ENCODE assay signal across 8 cellular contexts in the genomic region with DNA sequence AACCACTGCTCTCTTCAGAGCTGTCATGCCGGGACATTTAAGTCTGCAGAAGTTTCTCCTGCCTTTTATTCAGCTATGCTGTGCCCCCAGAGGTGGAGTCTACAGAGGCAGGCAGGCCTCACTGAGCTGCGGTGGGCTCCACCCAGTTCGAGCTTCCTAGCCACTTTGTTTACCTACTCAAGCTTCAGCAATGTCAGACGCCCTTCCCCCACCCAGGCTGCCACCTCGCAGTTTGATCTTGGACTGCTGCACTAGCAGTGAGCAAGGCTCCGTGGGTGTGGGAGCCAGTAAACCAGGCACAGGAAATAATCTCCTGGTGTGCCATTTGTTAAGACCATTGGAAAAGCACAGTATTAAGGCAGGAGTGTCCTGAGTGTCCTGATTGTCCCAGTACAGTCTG. TPM values are rescaled to one million over a fixed set of nuclear protein-coding genes. Genes with fewer than 3 reads are reported as not detected.
DNase-seq lines count a peak whose midpoint lies in the region; ATAC-seq and TF ChIP-seq lines count a peak whose summit lies in the region.
"Not testable (repeated sequence)": the region's sequence is repeated elsewhere in the genome, so short reads cannot be mapped to it uniquely, and the experiment has no call there.

No MANE protein-coding gene starts in this region.

- H3K27me3 ChIP-seq in CD8-positive, alpha-beta T cell (ENCODE audit: insufficient read depth, low read length); H9 (ENCODE audit: insufficient read depth, low read length): not testable (repeated sequence)

- H3K23me2 ChIP-seq in H9 (ENCODE audit: insufficient read length, low read depth, low read length, poor library complexity, severe bottlenecking) = not testable (repeated sequence)

- not testable (repeated sequence) for H2AK5ac ChIP-seq in H9 (ENCODE audit: insufficient read length, low read length)

- POLR2A ChIA-PET in CD8-positive, alpha-beta T cell (lab: Charles Lee); activated CD4-positive, alpha-beta T cell treated with anti-CD3 and anti-CD28 coated beads, Interleukin-2, amount 10 ng/mL, durations not matched to agents 7 days and 5 days (lab: Charles Lee): not testable (repeated sequence)

- not testable (repeated sequence) for H3K27ac ChIP-seq in CD8-positive, alpha-beta T cell (ENCODE audit: low read depth, low read length); H9 (ENCODE audit: insufficient read length, low read depth, low read length)

- H3K4me3 ChIP-seq in CD8-positive, alpha-beta T cell (ENCODE audit: low read depth, low read length); fibroblast of villous mesenchyme (ENCODE audit: low read depth, low read length): not testable (repeated sequence)

- not testable (repeated sequence) for H3K79me2 ChIP-seq in H9 (ENCODE audit: insufficient read depth, low read length)

- H2BK15ac ChIP-seq in H9 (ENCODE audit: low read depth, low read length) = not testable (repeated sequence)

- CTCF ChIA-PET in CD8-positive, alpha-beta T cell (lab: Charles Lee); activated CD4-positive, alpha-beta T cell treated with anti-CD3 and anti-CD28 coated beads, Interleukin-2, amount 10 ng/mL, durations not matched to agents 7 days and 5 days (lab: Charles Lee): not testable (repeated sequence)

- H2AFZ ChIP-seq in H9 (ENCODE audit: low read length) = not testable (repeated sequence)

- H3K56ac ChIP-seq in H9 (ENCODE audit: insufficient read length, low read depth, low read length) = not testable (repeated sequence)

- TF ChIP-seq CTCF in CD8-positive, alpha-beta T cell (IDR thresholded peaks at IDR 0.05); H9 (conservative IDR thresholded peaks at IDR 0.05); fibroblast of villous mesenchyme (IDR thresholded peaks at IDR 0.05; ENCODE audit: insufficient read depth, low read depth, low read length); nephron progenitor cell (IDR thresholded peaks at IDR 0.05): not testable (repeated sequence)

- not testable (repeated sequence) for H3K36me3 ChIP-seq in CD8-positive, alpha-beta T cell (ENCODE audit: insufficient read depth, low read length)

- H3K14ac ChIP-seq in H9 (ENCODE audit: insufficient read depth, low read length) = not testable (repeated sequence)

- not testable (repeated sequence) for H3K18ac ChIP-seq in H9 (ENCODE audit: insufficient read length, low read depth, low read length)

- not testable (repeated sequence) for H2BK120ac ChIP-seq in H9 (ENCODE audit: low read depth, low read length, poor library complexity, severe bottlenecking)

- intact Hi-C loops in CD8-positive, alpha-beta T cell (cut with DNase I, micrococcal nuclease) = not testable (repeated sequence)

- H3K4me3 Mint-ChIP-seq in CD8-positive, alpha-beta T cell = peak overlapping the region; percentile 22
- H3K4me3 Mint-ChIP-seq in H9; activated CD4-positive, alpha-beta T cell treated with anti-CD3 and anti-CD28 coated beads, Interleukin-2, amount 10 ng/mL, durations not matched to agents 7 days and 5 days; nephron progenitor cell: not testable (repeated sequence)

- not testable (repeated sequence) for H3K4me1 ChIP-seq in CD8-positive, alpha-beta T cell (ENCODE audit: insufficient read depth, low read length); H9 (ENCODE audit: insufficient read depth, low read length)

- H3K4ac ChIP-seq in H9 (ENCODE audit: low read depth, low read length) = not testable (repeated sequence)

- not testable (repeated sequence) for H3T11ph ChIP-seq in H9 (ENCODE audit: low read length)

- not testable (repeated sequence) for H4K91ac ChIP-seq in H9 (ENCODE audit: insufficient read length, low read depth, low read length)

- not testable (repeated sequence) for H3K9me3 Mint-ChIP-seq in CD8-positive, alpha-beta T cell; activated CD4-positive, alpha-beta T cell treated with anti-CD3 and anti-CD28 coated beads, Interleukin-2, amount 10 ng/mL, durations not matched to agents 7 days and 5 days
- H3K9me3 Mint-ChIP-seq in H9 (peaks cover 76 to 78% of the 10 kb centered on the region in 2 experiments), nephron progenitor cell (peaks cover 66% of the 10 kb centered on the region)

- not testable (repeated sequence) for H3K79me1 ChIP-seq in H9 (ENCODE audit: insufficient read depth, low read depth, low read length, poor library complexity, severe bottlenecking)

- H4K8ac ChIP-seq in H9 (replicated peaks; ENCODE audit: insufficient read length, low read depth, low read length) = not testable (repeated sequence)

- H3K36me3 Mint-ChIP-seq in CD8-positive, alpha-beta T cell = peaks cover 59% of the 10 kb centered on the region
- not testable (repeated sequence) for H3K36me3 Mint-ChIP-seq in H9 (ENCODE audit: insufficient read depth in 1 of 3, low read depth in 3 of 3)
- peaks cover 21% of the 10 kb centered on the region for H3K36me3 Mint-ChIP-seq in activated CD4-positive, alpha-beta T cell treated with anti-CD3 and anti-CD28 coated beads, Interleukin-2, amount 10 ng/mL, durations not matched to agents 7 days and 5 days (ENCODE audit: low read depth)
- H3K36me3 Mint-ChIP-seq in nephron progenitor cell (ENCODE audit: low read depth) = peaks cover 40% of the 10 kb centered on the region

- not testable (repeated sequence) for H4K20me1 ChIP-seq in H9 (ENCODE audit: control insufficient read depth, insufficient read depth, insufficient read length)

- no CpG with 5 or more reads among the region's 6 CpGs for WGBS in H9 (ENCODE audit: extremely low coverage, insufficient read length, low lambda C conversion rate)

- not testable (repeated sequence) for DNase-seq in CD8-positive, alpha-beta T cell
- DNase-seq in H9 (peak; percentile 30), NCI-H748 (lab: John Stamatoyannopoulos, UW; ENCODE audit: unreplicated experiment) (peak; percentile 2), fibroblast of villous mesenchyme (ENCODE audit: low read depth) (peak; percentile 20), left kidney (ENCODE audit: low read depth, low spot score) (peak; percentile 12), nephron progenitor cell (peak; percentile 12)
- DNase-seq in activated CD4-positive, alpha-beta T cell treated with anti-CD3 and anti-CD28 coated beads, Interleukin-2, amount 10 ng/mL, durations not matched to agents 7 days and 5 days = peak; percentile 6
- peak; percentile 1 for DNase-seq in stimulated activated CD4-positive, alpha-beta T cell treated with anti-CD3 and anti-CD28 coated beads, Interleukin-4, amount 100 ng/mL, for 1 hour

- not testable (repeated sequence) for H3K9ac ChIP-seq in H9 (ENCODE audit: extremely low read depth, insufficient read length, low read length)

- H2BK12ac ChIP-seq in H9 (ENCODE audit: insufficient read length, low read depth, low read length) = not testable (repeated sequence)

- not testable (repeated sequence) for H2BK20ac ChIP-seq in H9 (ENCODE audit: low read depth, low read length, poor library complexity, severe bottlenecking)

- not testable (repeated sequence) for H4K5ac ChIP-seq in H9 (ENCODE audit: insufficient read length, low read depth, low read length)

- H3K27ac Mint-ChIP-seq in CD8-positive, alpha-beta T cell; activated CD4-positive, alpha-beta T cell treated with anti-CD3 and anti-CD28 coated beads, Interleukin-2, amount 10 ng/mL, durations not matched to agents 7 days and 5 days: not testable (repeated sequence)
- H3K27ac Mint-ChIP-seq in H9 (0 out of 7 replicates have a peak overlapping the region, but pooled peaks of 1 of the 3 experiments have one; percentile 18), nephron progenitor cell (peak overlapping the region; percentile 42)

- not testable (repeated sequence) for ATAC-seq in CD8-positive, alpha-beta T cell

- H3K9me3 ChIP-seq in CD8-positive, alpha-beta T cell (ENCODE audit: low read length) = not testable (repeated sequence)
- peaks cover 17% of the 10 kb centered on the region for H3K9me3 ChIP-seq in H9 (ENCODE audit: control insufficient read depth, low read depth, low read length)

- not testable (repeated sequence) for H3K4me2 ChIP-seq in H9 (ENCODE audit: insufficient read depth, insufficient read length, low read length)

- not testable (repeated sequence) for H3K27me3 Mint-ChIP-seq in CD8-positive, alpha-beta T cell (ENCODE audit: low read depth); H9 (ENCODE audit: low read depth); activated CD4-positive, alpha-beta T cell treated with anti-CD3 and anti-CD28 coated beads, Interleukin-2, amount 10 ng/mL, durations not matched to agents 7 days and 5 days; nephron progenitor cell (ENCODE audit: low read depth, poor library complexity)

- H2BK5ac ChIP-seq in H9 (ENCODE audit: insufficient read length, low read length) = not testable (repeated sequence)

- peaks cover 10% of the 10 kb centered on the region for H3K4me1 Mint-ChIP-seq in CD8-positive, alpha-beta T cell (ENCODE audit: low read depth)
- peaks cover 10 to 16% of the 10 kb centered on the region in 2 experiments for H3K4me1 Mint-ChIP-seq in H9
- not testable (repeated sequence) for H3K4me1 Mint-ChIP-seq in activated CD4-positive, alpha-beta T cell treated with anti-CD3 and anti-CD28 coated beads, Interleukin-2, amount 10 ng/mL, durations not matched to agents 7 days and 5 days; nephron progenitor cell

- H3K23ac ChIP-seq in H9 (ENCODE audit: insufficient read length, low read depth, low read length) = not testable (repeated sequence)

RNA-seq across cellular contexts. Expression of a gene that starts 56.9 kb away (rescaled TPM):
- total RNA-seq in CD8-positive, alpha-beta T cell = 1 to 10 TPM; 4.9 to 6.6 TPM
- total RNA-seq in H9 (2021) = 8.2 and 10.3 TPM in 2 replicates
- 1 to 10 TPM; 6.6 to 7.3 TPM for total RNA-seq in activated CD4-positive, alpha-beta T cell treated with anti-CD3 and anti-CD28 coated beads, Interleukin-2, amount 10 ng/mL, durations not matched to agents 7 days and 5 days
- 23.5 and 25.0 TPM in 2 replicates for total RNA-seq in fibroblast of villous mesenchyme
